ENCODE assay signal across 8 cellular contexts in the genomic region with DNA sequence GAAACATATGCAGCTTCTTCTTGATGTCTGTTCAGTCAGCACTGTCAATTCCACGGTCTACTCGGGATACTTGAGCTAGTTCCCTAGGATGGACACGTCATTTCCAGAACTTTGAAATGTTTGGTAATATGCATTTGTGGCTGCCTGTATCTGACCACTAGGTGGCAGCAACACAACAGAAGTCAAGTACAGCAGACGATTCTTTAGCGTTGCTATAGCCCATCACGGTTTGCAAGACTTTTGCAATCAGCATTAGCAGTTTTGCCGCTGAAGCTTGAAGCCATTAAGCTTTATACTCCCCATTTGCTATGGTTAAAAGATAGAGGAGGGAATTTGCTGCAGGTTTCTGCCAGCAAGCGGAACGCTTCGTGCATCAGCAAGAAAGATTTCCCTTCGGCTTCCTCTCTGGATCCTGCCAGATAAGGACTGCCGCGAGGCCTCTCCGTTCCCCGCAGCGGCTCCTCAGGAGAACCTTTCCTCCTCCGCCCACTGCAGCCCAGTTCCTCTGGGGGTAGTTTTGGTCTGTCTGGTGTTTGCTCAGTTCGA.
DNase-seq lines count a peak whose midpoint lies in the region; ATAC-seq, FAIRE-seq and TF ChIP-seq lines count a peak whose summit lies in the region.

No MANE protein-coding gene starts in this region.

- DNase-seq in A549 (ENCODE audit: low read depth in 1 of 2, low spot score in 1 of 2): peak; percentile 60 to 92
- DNase-seq in HL-60 (ENCODE audit: low read depth in 1 of 2, low spot score in 1 of 2): peak; percentile 69 to 85
- peak; percentile 33 for DNase-seq in NOMO-1 treated with dmso at 0.1 percent for 144 hours (lab: John Stamatoyannopoulos, UW; ENCODE audit: unreplicated experiment)
- DNase-seq in activated CD8-positive, alpha-beta memory T cell treated with anti-CD3 and anti-CD28 coated beads, Interleukin-2, amount 10 ng/mL, durations not matched to agents 7 days and 5 days: peak; percentile 82
- DNase-seq in endothelial cell (ENCODE audit: low spot score): peak; percentile 71
- peak in 2 of 3 donors; percentile 39 to 91 for DNase-seq in mucosa of descending colon
- peak; percentile 28 for DNase-seq in stimulated activated CD8-positive, alpha-beta memory T cell treated with anti-CD3 and anti-CD28 coated beads, Interleukin-4, amount 100 ng/mL, for 24 hours (ENCODE audit: low read depth)

- no peaks in the 10 kb centered on the region for H3K36me3 Mint-ChIP-seq in activated CD8-positive, alpha-beta memory T cell treated with anti-CD3 and anti-CD28 coated beads, Interleukin-2, amount 10 ng/mL, durations not matched to agents 7 days and 5 days
- peaks cover 9% of the 10 kb centered on the region for H3K36me3 Mint-ChIP-seq in endothelial cell (ENCODE audit: low read depth, unreplicated experiment)

- no peaks in the 10 kb centered on the region for H3K27me3 ChIP-seq in HL-60 (ENCODE audit: insufficient read depth, poor library complexity, severe bottlenecking)

- H3K4me3 ChIP-seq in A549 (no peak overlapping the region), HL-60 (replicated peaks; ENCODE audit: insufficient read depth, low read length) (no peak overlapping the region), mucosa of descending colon (no peak overlapping the region)

- H3K27ac ChIP-seq in A549: peak overlapping the region in 1 of 2 experiments; percentile 31; a peak in 2 of 6 replicates
- no peak overlapping the region for H3K27ac ChIP-seq in HL-60 (replicated peaks)

- peak; percentile 72 to 78 for ATAC-seq in A549
- ATAC-seq in GM18502 (IDR thresholded peaks at IDR 0.05; ENCODE audit: poor library complexity, unreplicated experiment): peak; percentile 74
- peak; percentile 96 for ATAC-seq in activated CD8-positive, alpha-beta memory T cell treated with anti-CD3 and anti-CD28 coated beads, Interleukin-2, amount 10 ng/mL, durations not matched to agents 7 days and 5 days
- ATAC-seq in mucosa of descending colon: peak; percentile 93

- TF ChIP-seq POLR2A in A549 (IDR thresholded peaks at IDR 0.05; ENCODE audit: low read length): no peak

- peak; percentile 80 for FAIRE-seq in A549 (lab: Jason Lieb, UNC)

- H3K4me1 ChIP-seq in A549 (peaks cover 56% of the 10 kb centered on the region), mucosa of descending colon (ENCODE audit: low read depth) (no peaks in the 10 kb centered on the region)

- peaks cover 9% of the 10 kb centered on the region for H3K4me1 Mint-ChIP-seq in activated CD8-positive, alpha-beta memory T cell treated with anti-CD3 and anti-CD28 coated beads, Interleukin-2, amount 10 ng/mL, durations not matched to agents 7 days and 5 days
- peaks cover 37% of the 10 kb centered on the region for H3K4me1 Mint-ChIP-seq in endothelial cell (ENCODE audit: unreplicated experiment)

- no peaks in the 10 kb centered on the region for H3K9me3 Mint-ChIP-seq in activated CD8-positive, alpha-beta memory T cell treated with anti-CD3 and anti-CD28 coated beads, Interleukin-2, amount 10 ng/mL, durations not matched to agents 7 days and 5 days (ENCODE audit: low read depth)
- H3K9me3 Mint-ChIP-seq in endothelial cell (ENCODE audit: unreplicated experiment): peaks cover 3% of the 10 kb centered on the region

- POLR2A ChIA-PET in A549 (lab: Yijun Ruan, JAX): interaction anchor here (1.0 to 1.4 kb wide), 2 partner anchors 82 to 164 kb away, joined by 3 to 5 read pairs; a partner anchor contains a TSS

- CTCF ChIA-PET in A549 (lab: Yijun Ruan, JAX): interaction anchor here (0.6 to 6.8 kb wide), 92 partner anchors 11 to 673 kb away, joined by 3 to 133 read pairs (median 5); a partner anchor contains a TSS
- CTCF ChIA-PET in activated CD8-positive, alpha-beta memory T cell treated with anti-CD3 and anti-CD28 coated beads, Interleukin-2, amount 10 ng/mL, durations not matched to agents 7 days and 5 days (lab: Charles Lee): interaction anchor here (0.6 to 9.0 kb wide), 53 partner anchors 8 to 397 kb away, joined by 3 to 132 read pairs (median 4); a partner anchor contains a TSS

- 60% methylated on average over 18 of the region's 18 CpGs for WGBS in A549 (ENCODE audit: missing lambda C conversion rate)

- H3K27me3 Mint-ChIP-seq in activated CD8-positive, alpha-beta memory T cell treated with anti-CD3 and anti-CD28 coated beads, Interleukin-2, amount 10 ng/mL, durations not matched to agents 7 days and 5 days: no peaks in the 10 kb centered on the region
- peaks cover 7% of the 10 kb centered on the region for H3K27me3 Mint-ChIP-seq in endothelial cell (ENCODE audit: unreplicated experiment)

- no peak for TF ChIP-seq EP300 in A549 (IDR thresholded peaks at IDR 0.05)

- H3K4me3 Mint-ChIP-seq in activated CD8-positive, alpha-beta memory T cell treated with anti-CD3 and anti-CD28 coated beads, Interleukin-2, amount 10 ng/mL, durations not matched to agents 7 days and 5 days: peak overlapping the region; percentile 1
- H3K4me3 Mint-ChIP-seq in endothelial cell (ENCODE audit: unreplicated experiment): peak overlapping the region; percentile 63

- H3K4me2 ChIP-seq in A549: no peak overlapping the region

- peak; percentile 81 to 82 for TF ChIP-seq RAD21 in A549 (conservative IDR thresholded peaks at IDR 0.05 in 1 of 2, IDR thresholded peaks at IDR 0.05 in 1 of 2)

- H3K36me3 ChIP-seq in mucosa of descending colon (ENCODE audit: low read depth): no peaks in the 10 kb centered on the region

- no peak overlapping the region for H3K27ac Mint-ChIP-seq in activated CD8-positive, alpha-beta memory T cell treated with anti-CD3 and anti-CD28 coated beads, Interleukin-2, amount 10 ng/mL, durations not matched to agents 7 days and 5 days
- peak overlapping the region; percentile 86 for H3K27ac Mint-ChIP-seq in endothelial cell (ENCODE audit: unreplicated experiment)

- TF ChIP-seq CTCF in A549 (IDR thresholded peaks at IDR 0.05): peak; percentile 92
- peak; percentile 98 for TF ChIP-seq CTCF in HL-60 (IDR thresholded peaks at IDR 0.05; ENCODE audit: insufficient read depth, low read length)
- peak; percentile 99 for TF ChIP-seq CTCF in endothelial cell (IDR thresholded peaks at IDR 0.05; ENCODE audit: unreplicated experiment)
- peak; percentile 89 for TF ChIP-seq CTCF in mucosa of descending colon (IDR thresholded peaks at IDR 0.05)

- no peaks in the 10 kb centered on the region for H3K9me3 ChIP-seq in A549
- no peaks in the 10 kb centered on the region for H3K9me3 ChIP-seq in mucosa of descending colon

- intact Hi-C loops in mucosa of descending colon (cut with DNase I, micrococcal nuclease): loop anchor here (5.0 kb wide), 1 partner anchor 201 kb away; no protein-coding TSS in a partner anchor

TF ChIP-seq in A549, 52 proteins besides CTCF, POLR2A, EP300 and RAD21:
- TF ChIP-seq SMC3 (IDR thresholded peaks at IDR 0.05) (peak; percentile 71), ESRRA (IDR thresholded peaks at IDR 0.05; ENCODE audit: borderline replicate concordance, low read length) (no peak), CEBPB (IDR thresholded peaks at IDR 0.05) (peak; percentile 36 to 69; a peak in 3 of 4 replicates)

Comparison
In these comparisons a context has a peak if more than half of its experiments do, and no peak if none do; other contexts are left out.
1. DNase-seq: peak in every context shown above with its lines; median percentile 82 in activated CD8-positive, alpha-beta memory T cell treated with anti-CD3 and anti-CD28 coated beads, Interleukin-2, amount 10 ng/mL, durations not matched to agents 7 days and 5 days; 77 in HL-60; 76 in A549; 71 in endothelial cell; 65 in mucosa of descending colon; 33 in NOMO-1 treated with dmso at 0.1 percent for 144 hours; 28 in stimulated activated CD8-positive, alpha-beta memory T cell treated with anti-CD3 and anti-CD28 coated beads, Interleukin-4, amount 100 ng/mL, for 24 hours.